In genomic region chr12:96236221-96236822, GRCh38 we compare ENCODE assay signal across 10 cellular contexts. TPM values are rescaled to one million over a fixed set of nuclear protein-coding genes. Genes with fewer than 3 reads are reported as not detected.
DNase-seq lines count a peak whose midpoint lies in the region; ATAC-seq, FAIRE-seq and TF ChIP-seq lines count a peak whose summit lies in the region.
"Had no signal": no experiment of that assay in that cellular context is flagged by ENCODE, and none has a peak within 500 bp of the region (broad histone marks: within the 10 kb centered on the region; RNA-seq: fewer than 3 reads in every experiment).

No MANE protein-coding gene starts in this region.

- H3K4me3 ChIP-seq in astrocyte (ENCODE audit: insufficient read depth, low read depth, low read length) (no peak overlapping the region), thoracic aorta (peak overlapping the region; percentile 30)

- peaks cover 91% of the 10 kb centered on the region for H4K20me1 ChIP-seq in astrocyte (ENCODE audit: insufficient read depth, low read length)

- H3K27ac ChIP-seq in astrocyte (ENCODE audit: low read depth, low read length) (peak overlapping the region; percentile 80), thoracic aorta (peak overlapping the region; percentile 26 to 34)

- H3K9me3 ChIP-seq in astrocyte (ENCODE audit: insufficient read depth, low read depth, low read length) (no peaks in the 10 kb centered on the region), thoracic aorta (no peaks in the 10 kb centered on the region)

- H3K27ac Mint-ChIP-seq in astrocyte (ENCODE audit: unreplicated experiment) = peak overlapping the region; percentile 98

- H3K4me1 Mint-ChIP-seq in astrocyte (ENCODE audit: low read depth, unreplicated experiment) = peaks cover 47% of the 10 kb centered on the region

- peak overlapping the region; percentile 73 for H3K4me2 ChIP-seq in astrocyte (ENCODE audit: low read length)

- no peaks in the 10 kb centered on the region for H3K36me3 ChIP-seq in astrocyte (ENCODE audit: insufficient read depth, low read length)
- H3K36me3 ChIP-seq in thoracic aorta = no peaks in the 10 kb centered on the region

- H3K9ac ChIP-seq in astrocyte (ENCODE audit: low read length) = peak overlapping the region; percentile 64

- H3K27me3 ChIP-seq in astrocyte (ENCODE audit: insufficient read depth, low read length) (no peaks in the 10 kb centered on the region), thoracic aorta (replicated peaks; ENCODE audit: insufficient read depth) (no peaks in the 10 kb centered on the region)

- H3K4me1 ChIP-seq in astrocyte (ENCODE audit: insufficient read depth, low read length) (peaks cover 63% of the 10 kb centered on the region), thoracic aorta (ENCODE audit: control insufficient read depth in 1 of 2, low read depth in 2 of 2) (peaks cover 37 to 55% of the 10 kb centered on the region in 2 donors)

- H2AFZ ChIP-seq in astrocyte (ENCODE audit: low read depth, low read length) = no peak overlapping the region

- no peak overlapping the region for H3K4me3 Mint-ChIP-seq in astrocyte (ENCODE audit: unreplicated experiment)

- H3K9me3 Mint-ChIP-seq in astrocyte (ENCODE audit: unreplicated experiment) = no peaks in the 10 kb centered on the region

- peaks cover 17% of the 10 kb centered on the region for H3K36me3 Mint-ChIP-seq in astrocyte (ENCODE audit: low read depth, unreplicated experiment)

- peak; percentile 58 for ATAC-seq in left lobe of liver
- ATAC-seq in thoracic aorta (ENCODE audit: insufficient number of reproducible peaks, low FRiP score, low read depth) = no peak
- no peak for ATAC-seq in GM21529 (IDR thresholded peaks at IDR 0.05; ENCODE audit: unreplicated experiment)
- ATAC-seq in GM18517 (IDR thresholded peaks at IDR 0.05; ENCODE audit: unreplicated experiment) = no peak

- TF ChIP-seq CTCF in astrocyte (IDR thresholded peaks at IDR 0.05; ENCODE audit: insufficient read depth, low read depth, low read length) (no peak), thoracic aorta (IDR thresholded peaks at IDR 0.05) (no peak)

- H3K27me3 Mint-ChIP-seq in astrocyte (ENCODE audit: low read depth, unreplicated experiment) = no peaks in the 10 kb centered on the region

- FAIRE-seq in astrocyte (lab: Jason Lieb, UNC) = no peak

- peaks cover 90% of the 10 kb centered on the region for H3K79me2 ChIP-seq in astrocyte (ENCODE audit: insufficient read depth, low read length)

- peak; percentile 51 for DNase-seq in activated T-cell treated with anti-CD3 and anti-CD28 coated beads, Interleukin-2, amount 50 U/mL, for 1 hour
- DNase-seq in activated T-cell treated with anti-CD3 and anti-CD28 coated beads for 4 hours = no peak
- peak; percentile 90 for DNase-seq in astrocyte (ENCODE audit: low read depth)
- no peak for DNase-seq in left lobe of liver (ENCODE audit: low spot score)
- DNase-seq in thoracic aorta (ENCODE audit: low spot score) = no peak
- no peak for DNase-seq in cortex of kidney (lab: John Stamatoyannopoulos, UW)
- DNase-seq: activated gamma-delta T cell treated with Interleukin-2 at 50 U/mL for 16 hours; NK-92 treated with Interleukin-12 subunit alpha and Interleukin-12 subunit beta, amount 100 ng/mL, for 24 hours had no signal

RNA-seq across cellular contexts. Expression of gene ELK3, which starts 42.1 kb away (rescaled TPM):
- total RNA-seq in astrocyte (54.8 and 62.7 TPM in 2 replicates), left lobe of liver (6.6 TPM), thoracic aorta (10 to 100 TPM; 19.9 to 40.6 TPM)

Comparison
In these comparisons a context has a peak if more than half of its experiments do, and no peak if none do; other contexts are left out.
1. DNase-seq: peak in activated T-cell treated with anti-CD3 and anti-CD28 coated beads, Interleukin-2, amount 50 U/mL, for 1 hour (single experiment) and astrocyte (single experiment); none in activated T-cell treated with anti-CD3 and anti-CD28 coated beads for 4 hours (single experiment), left lobe of liver (single experiment), thoracic aorta (single experiment) and cortex of kidney (single experiment).